ENCODE assay signal across 1 cellular context in the genomic region with DNA sequence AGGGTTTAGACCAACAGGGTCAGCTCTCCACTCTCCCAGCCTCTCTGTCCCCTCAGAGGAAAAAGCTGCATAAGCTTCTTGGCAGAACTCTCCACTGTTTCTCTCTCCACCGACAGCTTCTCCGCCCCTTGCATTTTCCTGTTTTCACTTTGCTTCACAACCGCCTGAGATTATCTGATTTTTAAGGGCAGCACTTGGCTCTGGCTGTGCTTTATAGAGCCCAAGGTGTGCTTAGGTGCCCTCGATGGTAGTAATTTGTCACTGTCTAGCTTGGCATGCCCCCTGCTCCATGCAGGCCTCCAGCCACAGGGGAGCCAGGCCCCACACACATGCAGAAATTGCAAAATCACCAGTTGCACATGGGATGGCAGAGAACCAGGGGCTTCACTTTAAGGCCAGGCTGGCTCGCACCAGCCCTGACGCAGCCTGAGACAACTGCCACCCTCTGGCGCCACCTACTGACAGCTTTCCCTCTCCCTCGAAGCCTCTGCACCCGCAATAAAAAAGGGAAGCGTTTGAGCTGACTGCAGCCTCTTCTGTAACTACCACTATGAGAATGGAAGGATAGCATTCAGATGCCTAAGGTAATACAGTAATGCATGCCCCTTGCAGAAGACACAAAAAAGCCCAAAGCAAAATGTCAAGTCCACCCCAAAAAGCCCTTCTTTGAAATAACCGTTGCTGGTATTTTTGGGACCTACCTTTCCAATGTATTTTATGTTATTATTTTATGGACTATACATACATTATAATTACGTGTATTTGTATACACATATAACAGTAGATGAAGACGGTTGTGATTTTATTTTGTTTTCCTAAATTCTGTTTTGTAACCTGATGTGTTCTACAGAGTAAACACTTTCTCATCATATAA.
TF ChIP-seq lines count a peak whose summit lies in the region.

No MANE protein-coding gene starts in this region.

TF ChIP-seq in H1, 55 proteins besides CTCF, POLR2A, EP300 and RAD21:
- TF ChIP-seq, protein P1, sequence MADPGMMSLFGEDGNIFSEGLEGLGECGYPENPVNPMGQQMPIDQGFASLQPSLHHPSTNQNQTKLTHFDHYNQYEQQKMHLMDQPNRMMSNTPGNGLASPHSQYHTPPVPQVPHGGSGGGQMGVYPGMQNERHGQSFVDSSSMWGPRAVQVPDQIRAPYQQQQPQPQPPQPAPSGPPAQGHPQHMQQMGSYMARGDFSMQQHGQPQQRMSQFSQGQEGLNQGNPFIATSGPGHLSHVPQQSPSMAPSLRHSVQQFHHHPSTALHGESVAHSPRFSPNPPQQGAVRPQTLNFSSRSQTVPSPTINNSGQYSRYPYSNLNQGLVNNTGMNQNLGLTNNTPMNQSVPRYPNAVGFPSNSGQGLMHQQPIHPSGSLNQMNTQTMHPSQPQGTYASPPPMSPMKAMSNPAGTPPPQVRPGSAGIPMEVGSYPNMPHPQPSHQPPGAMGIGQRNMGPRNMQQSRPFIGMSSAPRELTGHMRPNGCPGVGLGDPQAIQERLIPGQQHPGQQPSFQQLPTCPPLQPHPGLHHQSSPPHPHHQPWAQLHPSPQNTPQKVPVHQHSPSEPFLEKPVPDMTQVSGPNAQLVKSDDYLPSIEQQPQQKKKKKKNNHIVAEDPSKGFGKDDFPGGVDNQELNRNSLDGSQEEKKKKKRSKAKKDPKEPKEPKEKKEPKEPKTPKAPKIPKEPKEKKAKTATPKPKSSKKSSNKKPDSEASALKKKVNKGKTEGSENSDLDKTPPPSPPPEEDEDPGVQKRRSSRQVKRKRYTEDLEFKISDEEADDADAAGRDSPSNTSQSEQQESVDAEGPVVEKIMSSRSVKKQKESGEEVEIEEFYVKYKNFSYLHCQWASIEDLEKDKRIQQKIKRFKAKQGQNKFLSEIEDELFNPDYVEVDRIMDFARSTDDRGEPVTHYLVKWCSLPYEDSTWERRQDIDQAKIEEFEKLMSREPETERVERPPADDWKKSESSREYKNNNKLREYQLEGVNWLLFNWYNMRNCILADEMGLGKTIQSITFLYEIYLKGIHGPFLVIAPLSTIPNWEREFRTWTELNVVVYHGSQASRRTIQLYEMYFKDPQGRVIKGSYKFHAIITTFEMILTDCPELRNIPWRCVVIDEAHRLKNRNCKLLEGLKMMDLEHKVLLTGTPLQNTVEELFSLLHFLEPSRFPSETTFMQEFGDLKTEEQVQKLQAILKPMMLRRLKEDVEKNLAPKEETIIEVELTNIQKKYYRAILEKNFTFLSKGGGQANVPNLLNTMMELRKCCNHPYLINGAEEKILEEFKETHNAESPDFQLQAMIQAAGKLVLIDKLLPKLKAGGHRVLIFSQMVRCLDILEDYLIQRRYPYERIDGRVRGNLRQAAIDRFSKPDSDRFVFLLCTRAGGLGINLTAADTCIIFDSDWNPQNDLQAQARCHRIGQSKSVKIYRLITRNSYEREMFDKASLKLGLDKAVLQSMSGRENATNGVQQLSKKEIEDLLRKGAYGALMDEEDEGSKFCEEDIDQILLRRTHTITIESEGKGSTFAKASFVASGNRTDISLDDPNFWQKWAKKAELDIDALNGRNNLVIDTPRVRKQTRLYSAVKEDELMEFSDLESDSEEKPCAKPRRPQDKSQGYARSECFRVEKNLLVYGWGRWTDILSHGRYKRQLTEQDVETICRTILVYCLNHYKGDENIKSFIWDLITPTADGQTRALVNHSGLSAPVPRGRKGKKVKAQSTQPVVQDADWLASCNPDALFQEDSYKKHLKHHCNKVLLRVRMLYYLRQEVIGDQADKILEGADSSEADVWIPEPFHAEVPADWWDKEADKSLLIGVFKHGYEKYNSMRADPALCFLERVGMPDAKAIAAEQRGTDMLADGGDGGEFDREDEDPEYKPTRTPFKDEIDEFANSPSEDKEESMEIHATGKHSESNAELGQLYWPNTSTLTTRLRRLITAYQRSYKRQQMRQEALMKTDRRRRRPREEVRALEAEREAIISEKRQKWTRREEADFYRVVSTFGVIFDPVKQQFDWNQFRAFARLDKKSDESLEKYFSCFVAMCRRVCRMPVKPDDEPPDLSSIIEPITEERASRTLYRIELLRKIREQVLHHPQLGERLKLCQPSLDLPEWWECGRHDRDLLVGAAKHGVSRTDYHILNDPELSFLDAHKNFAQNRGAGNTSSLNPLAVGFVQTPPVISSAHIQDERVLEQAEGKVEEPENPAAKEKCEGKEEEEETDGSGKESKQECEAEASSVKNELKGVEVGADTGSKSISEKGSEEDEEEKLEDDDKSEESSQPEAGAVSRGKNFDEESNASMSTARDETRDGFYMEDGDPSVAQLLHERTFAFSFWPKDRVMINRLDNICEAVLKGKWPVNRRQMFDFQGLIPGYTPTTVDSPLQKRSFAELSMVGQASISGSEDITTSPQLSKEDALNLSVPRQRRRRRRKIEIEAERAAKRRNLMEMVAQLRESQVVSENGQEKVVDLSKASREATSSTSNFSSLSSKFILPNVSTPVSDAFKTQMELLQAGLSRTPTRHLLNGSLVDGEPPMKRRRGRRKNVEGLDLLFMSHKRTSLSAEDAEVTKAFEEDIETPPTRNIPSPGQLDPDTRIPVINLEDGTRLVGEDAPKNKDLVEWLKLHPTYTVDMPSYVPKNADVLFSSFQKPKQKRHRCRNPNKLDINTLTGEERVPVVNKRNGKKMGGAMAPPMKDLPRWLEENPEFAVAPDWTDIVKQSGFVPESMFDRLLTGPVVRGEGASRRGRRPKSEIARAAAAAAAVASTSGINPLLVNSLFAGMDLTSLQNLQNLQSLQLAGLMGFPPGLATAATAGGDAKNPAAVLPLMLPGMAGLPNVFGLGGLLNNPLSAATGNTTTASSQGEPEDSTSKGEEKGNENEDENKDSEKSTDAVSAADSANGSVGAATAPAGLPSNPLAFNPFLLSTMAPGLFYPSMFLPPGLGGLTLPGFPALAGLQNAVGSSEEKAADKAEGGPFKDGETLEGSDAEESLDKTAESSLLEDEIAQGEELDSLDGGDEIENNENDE (IDR thresholded peaks at IDR 0.05; ENCODE audit: insufficient replicate concordance, low read length) = no peak
- TF ChIP-seq CBX8 (IDR thresholded peaks at IDR 0.05; ENCODE audit: borderline replicate concordance, low read depth, low read length) = no peak
- 0 out of 2 replicates have a peak, but pooled peaks have one; percentile 33 for TF ChIP-seq JUND (IDR thresholded peaks at IDR 0.05; ENCODE audit: low read length)
- TF ChIP-seq TAF7 (optimal IDR thresholded peaks at IDR 0.05; ENCODE audit: borderline replicate concordance, low read depth, low read length) = no peak
- no peak for TF ChIP-seq KDM4A (IDR thresholded peaks at IDR 0.05; ENCODE audit: low read depth, low read length, severe bottlenecking)
- peak; percentile 45; the same call in 1 of the 2 replicates for TF ChIP-seq CREB1 (IDR thresholded peaks at IDR 0.05)
TF ChIP-seq in H1: peak in this region for 2.
